ENCODE assay signal across 9 cellular contexts in the genomic region with DNA sequence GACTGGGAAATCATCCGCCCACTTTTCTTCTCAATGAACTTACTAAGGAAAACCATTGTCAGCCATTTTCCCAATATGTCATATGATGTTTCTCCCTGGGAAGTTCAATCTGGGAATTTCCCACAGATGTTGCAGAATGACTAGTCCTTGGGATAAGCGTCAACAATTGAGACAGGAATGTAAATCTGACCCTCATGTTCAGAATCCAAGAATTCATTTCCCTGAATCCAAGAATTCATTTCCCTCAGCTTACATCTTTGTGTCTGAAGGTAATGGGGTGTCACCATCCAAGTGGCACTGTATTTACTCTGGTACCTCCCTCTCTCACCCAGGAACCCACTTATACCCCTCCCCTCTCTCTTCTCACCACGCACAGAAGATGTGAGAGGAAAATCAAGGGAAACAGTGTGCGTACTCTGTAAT. TPM values are rescaled to one million over a fixed set of nuclear protein-coding genes. Genes with fewer than 3 reads are reported as not detected.
DNase-seq lines count a peak whose midpoint lies in the region; ATAC-seq, FAIRE-seq and TF ChIP-seq lines count a peak whose summit lies in the region.
"Had no signal": no experiment of that assay in that cellular context is flagged by ENCODE, and none has a peak within 500 bp of the region (broad histone marks: within the 10 kb centered on the region; RNA-seq: fewer than 3 reads in every experiment).

No MANE protein-coding gene starts in this region.

- H3K27ac ChIP-seq in MM.1S (ENCODE audit: low read length), result no peak overlapping the region
- no peak overlapping the region for H3K27ac ChIP-seq in H9 (ENCODE audit: insufficient read length, low read depth, low read length)

- no peak overlapping the region for H2BK5ac ChIP-seq in H9 (ENCODE audit: insufficient read length, low read length)

- peak; percentile 97 for DNase-seq in AG10803 (ENCODE audit: low read depth)
- no peak for DNase-seq in MM.1S
- DNase-seq in chondrocyte (ENCODE audit: low spot score), result no peak
- DNase-seq in natural killer cell, result no peak
- no peak for DNase-seq in hippocampal formation (lab: John Stamatoyannopoulos, UW)
- no peak for DNase-seq in H9
- no peak for DNase-seq in HTR-8/SVneo (ENCODE audit: insufficient read length, low spot score)
- DNase-seq: NCI-H1694 treated with DMSO at 0.1 percent for 48 hours had no signal

- H3K23me2 ChIP-seq in H9 (ENCODE audit: insufficient read length, low read depth, low read length, poor library complexity, severe bottlenecking), result peaks cover under 1% of the 10 kb centered on the region

- H3K4me1 ChIP-seq in MM.1S (ENCODE audit: low read length) (peaks cover 7% of the 10 kb centered on the region; the same call in 1 of the 2 replicates), H9 (ENCODE audit: insufficient read depth, low read length) (peaks cover 7% of the 10 kb centered on the region)

- no peak overlapping the region for H4K5ac ChIP-seq in H9 (ENCODE audit: insufficient read length, low read depth, low read length)

- no peak overlapping the region for H3K4ac ChIP-seq in H9 (ENCODE audit: low read depth, low read length)

- no peak overlapping the region for H2AK5ac ChIP-seq in H9 (ENCODE audit: insufficient read length, low read length)

- H2BK20ac ChIP-seq in H9 (ENCODE audit: low read depth, low read length, poor library complexity, severe bottlenecking), result no peak overlapping the region

- TF ChIP-seq CTCF in AG10803 (conservative IDR thresholded peaks at IDR 0.05; ENCODE audit: low read length) (no peak), MM.1S (IDR thresholded peaks at IDR 0.05; ENCODE audit: low read length) (no peak), chondrocyte (IDR thresholded peaks at IDR 0.05) (no peak), natural killer cell (IDR thresholded peaks at IDR 0.05) (no peak), H9 (conservative IDR thresholded peaks at IDR 0.05) (no peak)

- H3K27ac Mint-ChIP-seq in chondrocyte (ENCODE audit: unreplicated experiment) (peak overlapping the region; percentile 94), natural killer cell (peak overlapping the region; percentile 77 to 86), H9 (no peak overlapping the region)

- H4K20me1 ChIP-seq in MM.1S (ENCODE audit: insufficient read depth, low read length), result no peaks in the 10 kb centered on the region
- H4K20me1 ChIP-seq in H9 (ENCODE audit: control insufficient read depth, insufficient read depth, insufficient read length), result no peaks in the 10 kb centered on the region

- no peak overlapping the region; the same call in 1 of the 2 replicates for H2AFZ ChIP-seq in MM.1S (ENCODE audit: low read length)
- no peak overlapping the region for H2AFZ ChIP-seq in H9 (ENCODE audit: low read length)

- H3K4me3 ChIP-seq in AG10803 (ENCODE audit: low read length), result no peak overlapping the region
- no peak overlapping the region for H3K4me3 ChIP-seq in MM.1S (ENCODE audit: low read length)

- ATAC-seq in natural killer cell (no peak), HG03520 (IDR thresholded peaks at IDR 0.05; ENCODE audit: unreplicated experiment) (no peak)

- H3K79me2 ChIP-seq in MM.1S (ENCODE audit: low read length) (peaks cover 6% of the 10 kb centered on the region; the same call in 1 of the 2 replicates), H9 (ENCODE audit: insufficient read depth, low read length) (no peaks in the 10 kb centered on the region)

- peaks cover 6% of the 10 kb centered on the region; the same call in 1 of the 2 replicates for H3F3A ChIP-seq in MM.1S (ENCODE audit: insufficient read depth, low read length)

- H3K36me3 Mint-ChIP-seq in chondrocyte (ENCODE audit: low read depth), result peaks cover 4% of the 10 kb centered on the region
- no peaks in the 10 kb centered on the region for H3K36me3 Mint-ChIP-seq in natural killer cell
- H3K36me3 Mint-ChIP-seq in H9 (ENCODE audit: insufficient read depth in 1 of 3, low read depth in 3 of 3), result no peaks in the 10 kb centered on the region

- H3K9me2 ChIP-seq in MM.1S (replicated peaks; ENCODE audit: insufficient read depth, low read length), result no peaks in the 10 kb centered on the region

- H2BK120ac ChIP-seq in H9 (ENCODE audit: low read depth, low read length, poor library complexity, severe bottlenecking), result no peak overlapping the region

- no peak overlapping the region for H3K14ac ChIP-seq in H9 (ENCODE audit: insufficient read depth, low read length)

- no peak overlapping the region for H3T11ph ChIP-seq in H9 (ENCODE audit: low read length)

- H3K4me3 Mint-ChIP-seq in chondrocyte (ENCODE audit: unreplicated experiment) (peak overlapping the region; percentile 29), natural killer cell (peak overlapping the region; percentile 69), H9 (no peak overlapping the region)

- no peak overlapping the region for H3K56ac ChIP-seq in H9 (ENCODE audit: insufficient read length, low read depth, low read length)

- intact Hi-C loops in natural killer cell (cut with micrococcal nuclease), result no loop called here

- H3K27me3 ChIP-seq in MM.1S (replicated peaks; ENCODE audit: insufficient read depth, low read length), result no peaks in the 10 kb centered on the region
- no peaks in the 10 kb centered on the region; the same call in 1 of the 2 replicates for H3K27me3 ChIP-seq in H9 (ENCODE audit: insufficient read depth, low read length)

- H3K9me3 Mint-ChIP-seq in chondrocyte (ENCODE audit: low read depth), result no peaks in the 10 kb centered on the region
- H3K9me3 Mint-ChIP-seq in natural killer cell, result no peaks in the 10 kb centered on the region
- no peaks in the 10 kb centered on the region for H3K9me3 Mint-ChIP-seq in H9

- no peak overlapping the region; the same call in 1 of the 2 replicates for H3K9ac ChIP-seq in MM.1S (ENCODE audit: low read length)
- no peak overlapping the region for H3K9ac ChIP-seq in H9 (ENCODE audit: extremely low read depth, insufficient read length, low read length)

- no peak overlapping the region for H4K8ac ChIP-seq in H9 (replicated peaks; ENCODE audit: insufficient read length, low read depth, low read length)

- H3K9me3 ChIP-seq in MM.1S (replicated peaks; ENCODE audit: insufficient read depth, low read length) (no peaks in the 10 kb centered on the region), H9 (ENCODE audit: control insufficient read depth, low read depth, low read length) (no peaks in the 10 kb centered on the region)

- H3K4me1 Mint-ChIP-seq in chondrocyte (ENCODE audit: low read depth) (peaks cover 88% of the 10 kb centered on the region), natural killer cell (peaks cover 58 to 62% of the 10 kb centered on the region in 2 donors), H9 (peaks cover 29% of the 10 kb centered on the region in 2 experiments)

- no peak for FAIRE-seq in HTR-8/SVneo (lab: Jason Lieb, UNC)

- no peaks in the 10 kb centered on the region for H3K27me3 Mint-ChIP-seq in chondrocyte (ENCODE audit: low read depth)
- H3K27me3 Mint-ChIP-seq in natural killer cell (ENCODE audit: low read depth in 2 of 2), result no peaks in the 10 kb centered on the region
- H3K27me3 Mint-ChIP-seq in H9 (ENCODE audit: low read depth), result peaks cover 26% of the 10 kb centered on the region

- H3K18ac ChIP-seq in H9 (ENCODE audit: insufficient read length, low read depth, low read length), result no peak overlapping the region

- H3K4me2 ChIP-seq in MM.1S (ENCODE audit: low read depth, low read length) (peak overlapping the region; percentile 72; the same call in 1 of the 2 replicates), H9 (ENCODE audit: insufficient read depth, insufficient read length, low read length) (no peak overlapping the region)

- no peak overlapping the region for H2BK15ac ChIP-seq in H9 (ENCODE audit: low read depth, low read length)

- WGBS in H9 (ENCODE audit: extremely low coverage, insufficient read length, low lambda C conversion rate), result no CpG with 5 or more reads among the region's 4 CpGs

- no peak overlapping the region for H4K91ac ChIP-seq in H9 (ENCODE audit: insufficient read length, low read depth, low read length)

- no peaks in the 10 kb centered on the region for H3K79me1 ChIP-seq in H9 (ENCODE audit: insufficient read depth, low read depth, low read length, poor library complexity, severe bottlenecking)

- H3K23ac ChIP-seq in H9 (ENCODE audit: insufficient read length, low read depth, low read length), result no peak overlapping the region

- H2BK12ac ChIP-seq in H9 (ENCODE audit: insufficient read length, low read depth, low read length), result no peak overlapping the region

- H3K36me3 ChIP-seq in MM.1S (replicated peaks; ENCODE audit: insufficient read depth, low read length), result no peaks in the 10 kb centered on the region

RNA-seq across cellular contexts. Expression of a gene that starts 7.4 kb away (rescaled TPM):
- 29.8 to 32.7 TPM (median 31.0 TPM) in 3 replicates for total RNA-seq in chondrocyte
- 10 to 100 TPM; 47.7 to 79.3 (median 51.2) TPM for total RNA-seq in natural killer cell
- total RNA-seq in H9 (2021), result 0.18 and 0.26 TPM in 2 replicates

Comparison
In these comparisons a context has a peak if more than half of its experiments do, and no peak if none do; other contexts are left out.
1. H3K27ac Mint-ChIP-seq: peak in chondrocyte (single experiment) and natural killer cell (2 of 2); none in H9 (0 of 3).
2. H3K4me3 Mint-ChIP-seq: peak in chondrocyte (single experiment) and natural killer cell (single experiment); none in H9 (0 of 2).
3. RNA of a gene that starts 7.4 kb away (total RNA-seq): 47.7 to 79.3 TPM in natural killer cell and 29.8 to 32.7 TPM in chondrocyte; 0.18 to 0.26 TPM in H9; every median in the first group is over 10 times any median in the second.